ENCODE assay signal across 9 cellular contexts in the genomic region with DNA sequence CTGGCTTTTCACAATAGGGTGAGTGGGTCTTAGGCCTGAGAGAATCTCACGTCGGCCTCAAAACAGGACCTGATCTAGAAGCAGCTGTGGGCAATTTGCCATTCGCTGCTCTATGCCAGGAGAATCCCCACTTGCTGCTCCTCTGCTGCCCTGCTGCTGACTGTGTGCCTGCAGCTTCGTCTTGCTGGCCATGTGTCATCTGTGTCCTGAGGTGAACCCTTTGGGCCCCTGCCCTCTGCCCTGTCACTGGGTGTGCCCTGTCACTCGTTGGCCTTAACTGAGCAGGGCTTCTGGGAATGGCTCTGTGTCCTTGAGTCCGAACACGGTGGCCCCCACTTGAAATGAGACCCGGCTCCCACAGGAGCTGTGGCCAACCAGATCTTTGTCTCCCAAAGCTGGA. TPM values are rescaled to one million over a fixed set of nuclear protein-coding genes. Genes with fewer than 3 reads are reported as not detected.
A peak's percentile ranks its signal among the peaks of the same experiment; 100 is the strongest.
DNase-seq lines count a peak whose midpoint lies in the region; ATAC-seq, FAIRE-seq and TF ChIP-seq lines count a peak whose summit lies in the region.
"Had no signal": no experiment of that assay in that cellular context is flagged by ENCODE, and none has a peak within 500 bp of the region (broad histone marks: within the 10 kb centered on the region; RNA-seq: fewer than 3 reads in every experiment).

No MANE protein-coding gene starts in this region.

- H3K9me3 ChIP-seq in HEK293 (ENCODE audit: control insufficient read depth, insufficient read depth, low read depth, low read length): no peaks in the 10 kb centered on the region
- no peaks in the 10 kb centered on the region for H3K9me3 ChIP-seq in colonic mucosa
- H3K9me3 ChIP-seq in HepG2 (ENCODE audit: low read length): no peaks in the 10 kb centered on the region
- no peaks in the 10 kb centered on the region for H3K9me3 ChIP-seq in stomach smooth muscle (ENCODE audit: control insufficient read depth in 2 of 2, low read length in 2 of 2)

- H4K20me1 ChIP-seq in HepG2 (ENCODE audit: insufficient read depth, low read length): peaks cover 11% of the 10 kb centered on the region; the same call in 1 of the 2 replicates

- 61% methylated on average over 3 of the region's 8 CpGs for WGBS in HepG2 (ENCODE audit: low lambda C conversion rate)

- H3K36me3 ChIP-seq in HEK293 (ENCODE audit: control insufficient read depth in 2 of 2, insufficient read depth in 1 of 2, low read length in 2 of 2) (peaks cover 4 to 65% of the 10 kb centered on the region in 2 experiments; a peak in 2 of 3 replicates), colonic mucosa (peaks cover 2% of the 10 kb centered on the region), HepG2 (replicated peaks in 1 of 2; ENCODE audit: control insufficient read depth in 1 of 2, insufficient read depth in 2 of 2, low read length in 2 of 2) (peaks cover 5 to 18% of the 10 kb centered on the region in 2 experiments), stomach smooth muscle (ENCODE audit: control insufficient read depth in 2 of 2, insufficient read depth in 2 of 2, low read length in 2 of 2) (peaks cover 2 to 8% of the 10 kb centered on the region in 2 donors)

- 0 out of 4 replicates have a peak, but pooled peaks of 1 of the 2 experiments have one; percentile 29 for TF ChIP-seq POLR2A in HepG2 (IDR thresholded peaks at IDR 0.05; ENCODE audit: insufficient read depth in 1 of 2, low read depth in 2 of 2, low read length in 2 of 2)

- DNase-seq in colonic mucosa (peak; percentile 38), HepG2 (ENCODE audit: low spot score) (peak; percentile 43), germinal center (ENCODE audit: low spot score) (no peak), activated T-cell treated with anti-CD3 and anti-CD28 coated beads for 4 hours (no peak)
- no peak for DNase-seq in stimulated activated CD4-positive, alpha-beta T cell treated with anti-CD3 and anti-CD28 coated beads, Interleukin-2, amount 100 ng/mL, for 24 hours
- no peak for DNase-seq in stimulated activated CD4-positive, alpha-beta T cell treated with anti-CD3 and anti-CD28 coated beads, Interleukin-4, amount 100 ng/mL, for 4 hours
- DNase-seq: activated CD8-positive, alpha-beta memory T cell treated with anti-CD3 and anti-CD28 coated beads for 24 hours had no signal

- peak; percentile 84 for ATAC-seq in HepG2

- POLR2A ChIA-PET in HEK293 (lab: Yijun Ruan, JAX): interaction anchor here (1.9 kb wide), 2 partner anchors 106 to 176 kb away, joined by 8 to 14 read pairs; a partner anchor contains a TSS
- POLR2A ChIA-PET in HepG2 (lab: Yijun Ruan, JAX): interaction anchor here (1.1 to 2.7 kb wide), 12 partner anchors 10 to 178 kb away, joined by 3 to 12 read pairs (median 6); a partner anchor contains a TSS

- peak overlapping the region; percentile 55 for H3K4me2 ChIP-seq in HepG2 (ENCODE audit: low read depth, low read length)

- no peak overlapping the region for H2AFZ ChIP-seq in HepG2 (ENCODE audit: low read length)

- BruUV-seq in HepG2 (replicated peaks; lab: Mats Ljungman, UMichigan): no TSS peak

- TF ChIP-seq RAD21 in HepG2 (CRISPR knock-in tag; IDR thresholded peaks at IDR 0.05): no peak

- peaks cover 34% of the 10 kb centered on the region for H3K79me2 ChIP-seq in HepG2 (ENCODE audit: insufficient read depth, low read length)

- H3K27me3 ChIP-seq in colonic mucosa: no peaks in the 10 kb centered on the region
- no peaks in the 10 kb centered on the region for H3K27me3 ChIP-seq in HepG2 (ENCODE audit: control insufficient read depth in 1 of 2, insufficient read depth in 2 of 2, low read length in 2 of 2)
- H3K27me3 ChIP-seq in stomach smooth muscle (ENCODE audit: control insufficient read depth in 1 of 2, insufficient read depth in 2 of 2, low read length in 2 of 2): no peaks in the 10 kb centered on the region

- CTCF ChIA-PET in HEK293 (lab: Yijun Ruan, JAX): interaction anchor here (0.6 to 7.5 kb wide), 18 partner anchors 9 to 206 kb away, joined by 3 to 135 read pairs (median 4); a partner anchor contains a TSS
- CTCF ChIA-PET in HepG2 (lab: Yijun Ruan, JAX; ENCODE audit: low intra/inter-chr PET ratio, low total read pairs): interaction anchor here (2.0 kb wide), 1 partner anchor 107 kb away, joined by 15 read pairs; a partner anchor contains a TSS

- H3K9ac ChIP-seq in colonic mucosa (ENCODE audit: low read depth in 2 of 2, low read length in 2 of 2) (peak overlapping the region in 1 of 2 donors; percentile 19), HepG2 (ENCODE audit: insufficient read depth, low read depth, low read length) (no peak overlapping the region), stomach smooth muscle (ENCODE audit: low read length in 2 of 2) (peak overlapping the region; percentile 31 to 64)

- H3K27ac ChIP-seq in HEK293 (ENCODE audit: extremely low read depth, low read depth, low read length) (no peak overlapping the region), colonic mucosa (no peak overlapping the region), HepG2 (ENCODE audit: extremely low read length, insufficient read depth, low read length) (peak overlapping the region; percentile 54), stomach smooth muscle (ENCODE audit: low read length) (peak overlapping the region; percentile 86)

- no peaks in the 10 kb centered on the region for H3K4me1 ChIP-seq in HEK293 (ENCODE audit: control insufficient read depth, insufficient read depth, low read length)
- peaks cover 3% of the 10 kb centered on the region for H3K4me1 ChIP-seq in colonic mucosa
- H3K4me1 ChIP-seq in HepG2 (ENCODE audit: insufficient read depth, low read length): peaks cover 34% of the 10 kb centered on the region
- peaks cover 25% of the 10 kb centered on the region for H3K4me1 ChIP-seq in stomach smooth muscle (ENCODE audit: control insufficient read depth, insufficient read depth, low read length)

- in situ Hi-C loops in HepG2 (cut with HindIII; ENCODE audit: extremely low pct_ligation_motif_present, low pct_unique_long_range_greater_than_20kb): loop anchor here (10.0 kb wide), 1 partner anchor 110 kb away; a partner anchor contains a TSS

- intact Hi-C loops in colonic mucosa (cut with DNase I) (loop anchor here (5.0 kb wide), 1 partner anchor 178 kb away; a partner anchor contains a TSS), HepG2 (cut with micrococcal nuclease; ENCODE audit: unreplicated experiment) (loop anchor here (1.0 to 5.0 kb wide), 3 partner anchors 108 to 178 kb away; a partner anchor contains a TSS)

- TF ChIP-seq EP300 in HepG2 (IDR thresholded peaks at IDR 0.05; ENCODE audit: low read depth in 2 of 2, low read length in 2 of 2) (peak in 1 of 2 experiments; percentile 48; a peak in 1 of 4 replicates), HepG2 (CRISPR knock-in tag; IDR thresholded peaks at IDR 0.05; ENCODE audit: borderline replicate concordance) (no peak)

- TF ChIP-seq CTCF in HEK293 (tag by site-specific recombination; IDR thresholded peaks at IDR 0.05): no peak
- no peak for TF ChIP-seq CTCF in colonic mucosa (IDR thresholded peaks at IDR 0.05)
- no peak for TF ChIP-seq CTCF in HepG2 (CRISPR knock-in tag; IDR thresholded peaks at IDR 0.05)

- H3K4me3 ChIP-seq in HEK293 (ENCODE audit: low read depth, low read length) (no peak overlapping the region), colonic mucosa (no peak overlapping the region), HepG2 (replicated peaks in 1 of 3; ENCODE audit: insufficient read depth in 1 of 3, low read depth in 2 of 3, low read length in 3 of 3) (peak overlapping the region in 1 of 3 experiments; percentile 1; a peak in 1 of 6 replicates), stomach smooth muscle (ENCODE audit: low read length in 2 of 2) (peak overlapping the region; percentile 17 to 57)

- peak; percentile 49 for FAIRE-seq in HepG2 (lab: Jason Lieb, UNC)

RNA-seq across cellular contexts. Expression of a gene that starts 6.2 kb away (rescaled TPM):
- total RNA-seq in colonic mucosa (10 to 100 TPM; 20.5 to 32.9 TPM), HepG2 (2016; rRNA removed; fragmentation: Illumina TruSeq; extraction: Trizol) (17.1 and 17.9 TPM in 2 replicates)
- 1.8 and 2.2 TPM in 2 replicates for total RNA-seq in HepG2 (2016; cell fraction: cytosol; rRNA removed; fragmentation: Illumina TruSeq; extraction: Trizol; ENCODE audit: low read depth)
- total RNA-seq in HepG2 (2016; cell fraction: insoluble cytoplasmic fraction; rRNA removed; fragmentation: Illumina TruSeq; extraction: Trizol): 15.4 and 20.1 TPM in 2 replicates
- total RNA-seq in HepG2 (2016; cell fraction: membrane; rRNA removed; fragmentation: Illumina TruSeq; extraction: Trizol): 6.7 and 7.0 TPM in 2 replicates
- total RNA-seq in HepG2 (2016; cell fraction: nucleus; rRNA removed; fragmentation: Illumina TruSeq; extraction: Trizol): 15.0 and 17.0 TPM in 2 replicates
- polyA plus RNA-seq in HepG2 (2011; rRNA removed): 11.1 and 14.3 TPM in 2 replicates
- 9.0 and 9.1 TPM in 2 replicates for polyA plus RNA-seq in HepG2 (2011; cell fraction: cytosol; rRNA removed)
- 34.5 and 44.9 TPM in 2 replicates for polyA plus RNA-seq in HepG2 (2011; cell fraction: nucleus; rRNA removed)
- polyA plus RNA-seq in HepG2 (2012): 8.9 TPM in 2 replicates
- polyA plus RNA-seq in HepG2 (2016; cell fraction: cytosol; fragmentation: Illumina TruSeq; extraction: Trizol; ENCODE audit: low read depth): 2.0 and 2.2 TPM in 2 replicates
- 19.2 and 20.6 TPM in 2 replicates for polyA plus RNA-seq in HepG2 (2016; cell fraction: insoluble cytoplasmic fraction; fragmentation: Illumina TruSeq; extraction: Trizol; ENCODE audit: low read depth)
- polyA plus RNA-seq in HepG2 (2016; cell fraction: membrane; fragmentation: Illumina TruSeq; extraction: Trizol; ENCODE audit: low read depth): 4.0 and 4.3 TPM in 2 replicates
- polyA plus RNA-seq in HepG2 (2016; cell fraction: nucleus; fragmentation: Illumina TruSeq; extraction: Trizol; ENCODE audit: insufficient read depth, low read depth): 43.1 and 48.7 TPM in 2 replicates
- polyA minus RNA-seq in HepG2 (2011; rRNA and poly(A)+ RNA removed; ENCODE audit: low replicate concordance): 10.7 and 27.3 TPM in 2 replicates
- polyA minus RNA-seq in HepG2 (2011; cell fraction: cytosol; rRNA and poly(A)+ RNA removed): 3.8 and 4.3 TPM in 2 replicates
- 18.0 and 19.6 TPM in 2 replicates for polyA minus RNA-seq in HepG2 (2011; cell fraction: nucleus; rRNA and poly(A)+ RNA removed)

RNA-seq across cellular contexts. Expression of a gene that starts 28.0 kb away (rescaled TPM):
- total RNA-seq in colonic mucosa (1 to 10 TPM; 4.8 to 5.2 TPM), HepG2 (2016; rRNA removed; fragmentation: Illumina TruSeq; extraction: Trizol) (6.9 and 8.5 TPM in 2 replicates)
- 4.0 and 4.8 TPM in 2 replicates for total RNA-seq in HepG2 (2016; cell fraction: cytosol; rRNA removed; fragmentation: Illumina TruSeq; extraction: Trizol; ENCODE audit: low read depth)
- total RNA-seq in HepG2 (2016; cell fraction: insoluble cytoplasmic fraction; rRNA removed; fragmentation: Illumina TruSeq; extraction: Trizol): 5.2 and 8.3 TPM in 2 replicates
- 9.3 and 10.4 TPM in 2 replicates for total RNA-seq in HepG2 (2016; cell fraction: membrane; rRNA removed; fragmentation: Illumina TruSeq; extraction: Trizol)
- total RNA-seq in HepG2 (2016; cell fraction: nucleus; rRNA removed; fragmentation: Illumina TruSeq; extraction: Trizol): 4.9 and 5.7 TPM in 2 replicates
- 8.3 and 9.1 TPM in 2 replicates for polyA plus RNA-seq in HepG2 (2011; rRNA removed)
- polyA plus RNA-seq in HepG2 (2011; cell fraction: cytosol; rRNA removed): 6.2 and 8.1 TPM in 2 replicates
- polyA plus RNA-seq in HepG2 (2011; cell fraction: nucleus; rRNA removed): 12.4 and 14.3 TPM in 2 replicates
- 4.5 and 6.4 TPM in 2 replicates for polyA plus RNA-seq in HepG2 (2012)
- polyA plus RNA-seq in HepG2 (2016; cell fraction: cytosol; fragmentation: Illumina TruSeq; extraction: Trizol; ENCODE audit: low read depth): 5.0 and 5.5 TPM in 2 replicates
- polyA plus RNA-seq in HepG2 (2016; cell fraction: insoluble cytoplasmic fraction; fragmentation: Illumina TruSeq; extraction: Trizol; ENCODE audit: low read depth): 8.9 and 9.7 TPM in 2 replicates
- polyA plus RNA-seq in HepG2 (2016; cell fraction: membrane; fragmentation: Illumina TruSeq; extraction: Trizol; ENCODE audit: low read depth): 8.9 and 10.1 TPM in 2 replicates
- polyA plus RNA-seq in HepG2 (2016; cell fraction: nucleus; fragmentation: Illumina TruSeq; extraction: Trizol; ENCODE audit: insufficient read depth, low read depth): 16.2 and 16.9 TPM in 2 replicates
- 2.5 and 13.8 TPM in 2 replicates for polyA minus RNA-seq in HepG2 (2011; rRNA and poly(A)+ RNA removed; ENCODE audit: low replicate concordance)
- 5.5 and 6.2 TPM in 2 replicates for polyA minus RNA-seq in HepG2 (2011; cell fraction: cytosol; rRNA and poly(A)+ RNA removed)
- 3.2 and 3.3 TPM in 2 replicates for polyA minus RNA-seq in HepG2 (2011; cell fraction: nucleus; rRNA and poly(A)+ RNA removed)

RNA-seq across cellular contexts. Expression of a gene that starts 29.4 kb away (rescaled TPM):
- total RNA-seq in colonic mucosa: 100 to 1,000 TPM; 647 to 875 TPM
- total RNA-seq in HepG2 (2016; rRNA removed; fragmentation: Illumina TruSeq; extraction: Trizol): 393 and 406 TPM in 2 replicates
- 208 and 256 TPM in 2 replicates for total RNA-seq in HepG2 (2016; cell fraction: cytosol; rRNA removed; fragmentation: Illumina TruSeq; extraction: Trizol; ENCODE audit: low read depth)
- 417 and 435 TPM in 2 replicates for total RNA-seq in HepG2 (2016; cell fraction: insoluble cytoplasmic fraction; rRNA removed; fragmentation: Illumina TruSeq; extraction: Trizol)
- 247 and 301 TPM in 2 replicates for total RNA-seq in HepG2 (2016; cell fraction: membrane; rRNA removed; fragmentation: Illumina TruSeq; extraction: Trizol)
- 164 and 188 TPM in 2 replicates for total RNA-seq in HepG2 (2016; cell fraction: nucleus; rRNA removed; fragmentation: Illumina TruSeq; extraction: Trizol)
- 202 and 217 TPM in 2 replicates for polyA plus RNA-seq in HepG2 (2011; rRNA removed)
- polyA plus RNA-seq in HepG2 (2011; cell fraction: cytosol; rRNA removed): 241 and 483 TPM in 2 replicates
- polyA plus RNA-seq in HepG2 (2011; cell fraction: nucleus; rRNA removed): 200 and 266 TPM in 2 replicates
- 160 and 192 TPM in 2 replicates for polyA plus RNA-seq in HepG2 (2012)
- polyA plus RNA-seq in HepG2 (2016; cell fraction: cytosol; fragmentation: Illumina TruSeq; extraction: Trizol; ENCODE audit: low read depth): 231 and 257 TPM in 2 replicates
- 441 and 468 TPM in 2 replicates for polyA plus RNA-seq in HepG2 (2016; cell fraction: insoluble cytoplasmic fraction; fragmentation: Illumina TruSeq; extraction: Trizol; ENCODE audit: low read depth)
- 285 and 298 TPM in 2 replicates for polyA plus RNA-seq in HepG2 (2016; cell fraction: membrane; fragmentation: Illumina TruSeq; extraction: Trizol; ENCODE audit: low read depth)
- 310 TPM in 2 replicates for polyA plus RNA-seq in HepG2 (2016; cell fraction: nucleus; fragmentation: Illumina TruSeq; extraction: Trizol; ENCODE audit: insufficient read depth, low read depth)
- 341 and 520 TPM in 2 replicates for polyA minus RNA-seq in HepG2 (2011; rRNA and poly(A)+ RNA removed; ENCODE audit: low replicate concordance)
- 121 and 141 TPM in 2 replicates for polyA minus RNA-seq in HepG2 (2011; cell fraction: cytosol; rRNA and poly(A)+ RNA removed)
- polyA minus RNA-seq in HepG2 (2011; cell fraction: nucleus; rRNA and poly(A)+ RNA removed): 24.2 and 29.4 TPM in 2 replicates

RNA-seq across cellular contexts. Expression of a gene that starts 41.3 kb away (rescaled TPM):
- total RNA-seq in colonic mucosa (10 to 100 TPM; 78.7 to 82.5 TPM), HepG2 (2016; rRNA removed; fragmentation: Illumina TruSeq; extraction: Trizol) (58.8 and 78.7 TPM in 2 replicates)
- total RNA-seq in HepG2 (2016; cell fraction: cytosol; rRNA removed; fragmentation: Illumina TruSeq; extraction: Trizol; ENCODE audit: low read depth): 20.2 and 22.1 TPM in 2 replicates
- total RNA-seq in HepG2 (2016; cell fraction: insoluble cytoplasmic fraction; rRNA removed; fragmentation: Illumina TruSeq; extraction: Trizol): 63.7 and 75.6 TPM in 2 replicates
- total RNA-seq in HepG2 (2016; cell fraction: membrane; rRNA removed; fragmentation: Illumina TruSeq; extraction: Trizol): 29.1 and 30.2 TPM in 2 replicates
- 37.3 and 37.7 TPM in 2 replicates for total RNA-seq in HepG2 (2016; cell fraction: nucleus; rRNA removed; fragmentation: Illumina TruSeq; extraction: Trizol)
- polyA plus RNA-seq in HepG2 (2011; rRNA removed): 130 TPM in 2 replicates
- polyA plus RNA-seq in HepG2 (2011; cell fraction: cytosol; rRNA removed): 108 and 143 TPM in 2 replicates
- polyA plus RNA-seq in HepG2 (2011; cell fraction: nucleus; rRNA removed): 193 and 235 TPM in 2 replicates
- polyA plus RNA-seq in HepG2 (2012): 62.7 and 68.2 TPM in 2 replicates
- polyA plus RNA-seq in HepG2 (2016; cell fraction: cytosol; fragmentation: Illumina TruSeq; extraction: Trizol; ENCODE audit: low read depth): 38.9 TPM in 2 replicates
- 103 and 127 TPM in 2 replicates for polyA plus RNA-seq in HepG2 (2016; cell fraction: insoluble cytoplasmic fraction; fragmentation: Illumina TruSeq; extraction: Trizol; ENCODE audit: low read depth)
- polyA plus RNA-seq in HepG2 (2016; cell fraction: membrane; fragmentation: Illumina TruSeq; extraction: Trizol; ENCODE audit: low read depth): 42.5 and 43.1 TPM in 2 replicates
- polyA plus RNA-seq in HepG2 (2016; cell fraction: nucleus; fragmentation: Illumina TruSeq; extraction: Trizol; ENCODE audit: insufficient read depth, low read depth): 108 and 115 TPM in 2 replicates
- 120 and 135 TPM in 2 replicates for polyA minus RNA-seq in HepG2 (2011; rRNA and poly(A)+ RNA removed; ENCODE audit: low replicate concordance)
- 51.3 and 59.5 TPM in 2 replicates for polyA minus RNA-seq in HepG2 (2011; cell fraction: cytosol; rRNA and poly(A)+ RNA removed)
- 31.7 and 32.2 TPM in 2 replicates for polyA minus RNA-seq in HepG2 (2011; cell fraction: nucleus; rRNA and poly(A)+ RNA removed)

Comparison
In these comparisons a context has a peak if more than half of its experiments do, and no peak if none do; other contexts are left out.
1. H3K27ac ChIP-seq: peak in HepG2 (single experiment) and stomach smooth muscle (single experiment); none in HEK293 (single experiment) and colonic mucosa (single experiment).
2. H3K4me3 ChIP-seq: peak in stomach smooth muscle (2 of 2); none in HEK293 (single experiment) and colonic mucosa (single experiment).
3. DNase-seq: peak in colonic mucosa (single experiment) and HepG2 (single experiment); none in stimulated activated CD4-positive, alpha-beta T cell treated with anti-CD3 and anti-CD28 coated beads, Interleukin-2, amount 100 ng/mL, for 24 hours (0 of 2), stimulated activated CD4-positive, alpha-beta T cell treated with anti-CD3 and anti-CD28 coated beads, Interleukin-4, amount 100 ng/mL, for 4 hours (0 of 2), germinal center (single experiment) and activated T-cell treated with anti-CD3 and anti-CD28 coated beads for 4 hours (single experiment).